ENCODE assay signal across 10 cellular contexts in the genomic region with DNA sequence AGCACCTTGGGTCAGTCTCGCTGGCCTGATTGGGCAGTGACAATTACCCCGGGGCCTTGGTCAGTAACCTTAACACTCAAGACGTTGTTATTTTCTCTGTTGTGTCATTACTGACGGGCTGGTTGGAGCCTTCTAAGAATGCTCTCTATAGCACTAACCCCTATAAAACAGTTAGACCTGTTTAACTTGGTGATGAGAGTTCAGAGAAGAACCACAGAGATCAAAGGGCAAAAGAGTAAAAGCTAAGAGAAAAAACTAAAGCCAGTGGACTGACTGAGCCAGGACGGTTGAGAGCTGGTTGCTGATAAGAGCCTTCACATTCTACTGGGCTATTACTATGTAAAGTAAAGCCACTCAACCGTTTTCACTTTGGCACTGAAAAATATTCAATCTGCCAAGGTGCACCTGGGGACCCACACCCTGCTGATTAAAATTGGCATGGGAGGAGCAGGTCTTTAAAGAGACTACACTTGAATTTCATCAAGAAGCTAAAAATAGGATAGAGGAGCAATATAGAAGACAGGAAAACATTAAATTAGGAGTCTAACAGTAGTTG. TPM values are rescaled to one million over a fixed set of nuclear protein-coding genes. Genes with fewer than 3 reads are reported as not detected.
DNase-seq lines count a peak whose midpoint lies in the region; ATAC-seq and TF ChIP-seq lines count a peak whose summit lies in the region.
"Had no signal": no experiment of that assay in that cellular context is flagged by ENCODE, and none has a peak within 500 bp of the region (broad histone marks: within the 10 kb centered on the region; RNA-seq: fewer than 3 reads in every experiment).

No MANE protein-coding gene starts in this region.

- no peak overlapping the region for H3K9ac ChIP-seq in smooth muscle cell (ENCODE audit: low read depth)

- H3K4me1 Mint-ChIP-seq in natural killer cell treated with Interleukin-12 subunit alpha and Interleukin-12 subunit beta and Interleukin-15 and Interleukin-18, amount 100 ng/mL, for 72 hours (ENCODE audit: low read depth in 2 of 2) = peaks cover 0 to 12% of the 10 kb centered on the region in 2 donors

- no peaks in the 10 kb centered on the region for H3K36me3 ChIP-seq in smooth muscle cell (ENCODE audit: low read depth)
- H3K36me3 ChIP-seq: neutrophil had no signal

- H3K79me2 ChIP-seq in smooth muscle cell (ENCODE audit: low read depth) = no peaks in the 10 kb centered on the region

- no peaks in the 10 kb centered on the region for H4K20me1 ChIP-seq in smooth muscle cell (ENCODE audit: low read depth)

- no peaks in the 10 kb centered on the region for H3K9me3 Mint-ChIP-seq in natural killer cell treated with Interleukin-12 subunit alpha and Interleukin-12 subunit beta and Interleukin-15 and Interleukin-18, amount 100 ng/mL, for 72 hours

- peak overlapping the region; percentile 2 for H2AFZ ChIP-seq in smooth muscle cell (ENCODE audit: low read depth)

- H3K27me3 Mint-ChIP-seq in natural killer cell treated with Interleukin-12 subunit alpha and Interleukin-12 subunit beta and Interleukin-15 and Interleukin-18, amount 100 ng/mL, for 72 hours = no peaks in the 10 kb centered on the region

- no peak for TF ChIP-seq POLR2A in erythroblast (IDR thresholded peaks at IDR 0.05; ENCODE audit: low read length)

- no peaks in the 10 kb centered on the region for H3K9me3 ChIP-seq in smooth muscle cell (replicated peaks; ENCODE audit: low read depth)
- H3K9me3 ChIP-seq: neutrophil had no signal

- no peaks in the 10 kb centered on the region for H3K4me1 ChIP-seq in smooth muscle cell (ENCODE audit: low read depth)

- H3F3A ChIP-seq in smooth muscle cell (ENCODE audit: low read depth) = no peaks in the 10 kb centered on the region

- no peaks in the 10 kb centered on the region for H3K36me3 Mint-ChIP-seq in natural killer cell treated with Interleukin-12 subunit alpha and Interleukin-12 subunit beta and Interleukin-15 and Interleukin-18, amount 100 ng/mL, for 72 hours

- H3K27me3 ChIP-seq in smooth muscle cell (ENCODE audit: low read depth) = no peaks in the 10 kb centered on the region
- H3K27me3 ChIP-seq: neutrophil had no signal

- TF ChIP-seq CTCF in smooth muscle cell (IDR thresholded peaks at IDR 0.05; ENCODE audit: borderline replicate concordance, insufficient read depth, poor library complexity, severe bottlenecking) = no peak

- no peak for ATAC-seq in natural killer cell treated with Interleukin-12 subunit alpha and Interleukin-12 subunit beta and Interleukin-15 and Interleukin-18, amount 100 ng/mL, for 72 hours

- H3K4me3 Mint-ChIP-seq in natural killer cell treated with Interleukin-12 subunit alpha and Interleukin-12 subunit beta and Interleukin-15 and Interleukin-18, amount 100 ng/mL, for 72 hours = no peak overlapping the region

- no peak overlapping the region for H3K27ac Mint-ChIP-seq in natural killer cell treated with Interleukin-12 subunit alpha and Interleukin-12 subunit beta and Interleukin-15 and Interleukin-18, amount 100 ng/mL, for 72 hours

- H3K4me3 ChIP-seq in smooth muscle cell = no peak overlapping the region

- peak overlapping the region; percentile 12 for H3K4me2 ChIP-seq in smooth muscle cell

- H3K27ac ChIP-seq in smooth muscle cell (ENCODE audit: low read depth) = peak overlapping the region; percentile 18
- H3K27ac ChIP-seq: neutrophil had no signal

- WGBS in smooth muscle cell (ENCODE audit: low lambda C conversion rate) = 18% methylated on average over 6 of the region's 6 CpGs

- peak; percentile 19 for DNase-seq in NCI-H2029 treated with DMSO at 0.1 percent for 48 hours (lab: John Stamatoyannopoulos, UW)
- no peak for DNase-seq in NCI-H2029 (lab: John Stamatoyannopoulos, UW)
- peak; percentile 64 to 88 for DNase-seq in NCI-H2081 (lab: John Stamatoyannopoulos, UW)
- DNase-seq in erythroblast (lab: John Stamatoyannopoulos, UW) = peak; percentile 54 to 78
- no peak for DNase-seq in smooth muscle cell (lab: John Stamatoyannopoulos, UW; ENCODE audit: unreplicated experiment)
- no peak for DNase-seq in NOMO-1 (lab: John Stamatoyannopoulos, UW; ENCODE audit: unreplicated experiment in 2 of 2)
- no peak for DNase-seq in stimulated activated naive CD4-positive, alpha-beta T cell (lab: John Stamatoyannopoulos, UW)
- no peak for DNase-seq in natural killer cell treated with Interleukin-12 subunit alpha and Interleukin-12 subunit beta and Interleukin-15 and Interleukin-18, amount 100 ng/mL, for 72 hours (ENCODE audit: low spot score)
- DNase-seq: anterior cingulate cortex had no signal

RNA-seq across cellular contexts. Expression of a gene that starts 13.6 kb away (rescaled TPM):
- 2,267 and 2,867 TPM in 2 replicates for total RNA-seq in smooth muscle cell
- 674 and 859 TPM in 2 replicates for polyA plus RNA-seq in smooth muscle cell
- 100 to 1,000 TPM; 101 to 119 TPM for total RNA-seq in natural killer cell treated with Interleukin-12 subunit alpha and Interleukin-12 subunit beta and Interleukin-15 and Interleukin-18, amount 100 ng/mL, for 72 hours

Comparison
In these comparisons a context has a peak if more than half of its experiments do, and no peak if none do; other contexts are left out.
1. DNase-seq: peak in NCI-H2029 treated with DMSO at 0.1 percent for 48 hours (single experiment), NCI-H2081 (2 of 2) and erythroblast (2 of 2); none in NCI-H2029 (single experiment), smooth muscle cell (single experiment), NOMO-1 (0 of 2), stimulated activated naive CD4-positive, alpha-beta T cell (0 of 6) and natural killer cell treated with Interleukin-12 subunit alpha and Interleukin-12 subunit beta and Interleukin-15 and Interleukin-18, amount 100 ng/mL, for 72 hours (single experiment).
2. RNA of a gene that starts 13.6 kb away (total RNA-seq): 2,267 to 2,867 TPM in smooth muscle cell; 101 to 119 TPM in natural killer cell treated with Interleukin-12 subunit alpha and Interleukin-12 subunit beta and Interleukin-15 and Interleukin-18, amount 100 ng/mL, for 72 hours; every median in the first group is over 10 times any median in the second.